In genomic region chr3:156787926-156788663, GRCh38 we compare ENCODE assay signal across 9 cellular contexts. TPM values are rescaled to one million over a fixed set of nuclear protein-coding genes. Genes with fewer than 3 reads are reported as not detected.
A peak's percentile ranks its signal among the peaks of the same experiment; 100 is the strongest.
DNase-seq lines count a peak whose midpoint lies in the region; ATAC-seq and TF ChIP-seq lines count a peak whose summit lies in the region.
"Had no signal": no experiment of that assay in that cellular context is flagged by ENCODE, and none has a peak within 500 bp of the region (broad histone marks: within the 10 kb centered on the region; RNA-seq: fewer than 3 reads in every experiment).

No MANE protein-coding gene starts in this region.

- no peaks in the 10 kb centered on the region for H3K9me3 ChIP-seq in BE2C
- no peaks in the 10 kb centered on the region for H3K9me3 ChIP-seq in mammary epithelial cell (replicated peaks; ENCODE audit: insufficient read depth, low read length)
- no peaks in the 10 kb centered on the region for H3K9me3 ChIP-seq in spleen

- H3K4me2 ChIP-seq in mammary epithelial cell (ENCODE audit: insufficient read depth, low read depth, low read length), result peak overlapping the region; percentile 64

- H3K4me3 ChIP-seq in BE2C (ENCODE audit: low read depth, low read length), result no peak overlapping the region
- H3K4me3 ChIP-seq in mammary epithelial cell (replicated peaks in 1 of 3; ENCODE audit: insufficient read depth in 1 of 3, low read depth in 2 of 3, low read length in 3 of 3), result no peak overlapping the region
- no peak overlapping the region for H3K4me3 ChIP-seq in spleen

- intact Hi-C loops in mammary epithelial cell (cut with micrococcal nuclease) (loop anchor here (1.0 to 2.0 kb wide), 2 partner anchors 24 to 59 kb away; no protein-coding TSS in a partner anchor), spleen (cut with DNase I; ENCODE audit: low total_unique reads) (no loop called here)

- TF ChIP-seq CTCF in BE2C (IDR thresholded peaks at IDR 0.05; ENCODE audit: low read depth, low read length) (no peak), mammary epithelial cell (conservative IDR thresholded peaks at IDR 0.05 in 1 of 2, IDR thresholded peaks at IDR 0.05 in 1 of 2; ENCODE audit: extremely low read depth in 1 of 2, insufficient read depth in 1 of 2, low read depth in 1 of 2, low read length in 2 of 2) (peak in 1 of 2 donors; percentile 6), spleen (IDR thresholded peaks at IDR 0.05 in 8 of 11, conservative IDR thresholded peaks at IDR 0.05 in 3 of 11) (no peak)

- peaks cover 12% of the 10 kb centered on the region for H3K4me1 Mint-ChIP-seq in stimulated activated memory B cell treated with anti-CD40 and anti-IgM and Interleukin-4, amounts not matched to agents 10 μg/mL and 1 μg/mL and 100 μg/mL, for 72 hours

- no peak overlapping the region for H3K27ac Mint-ChIP-seq in stimulated activated memory B cell treated with anti-CD40 and anti-IgM and Interleukin-4, amounts not matched to agents 10 μg/mL and 1 μg/mL and 100 μg/mL, for 72 hours

- H2AFZ ChIP-seq in mammary epithelial cell (ENCODE audit: low read depth, low read length), result no peak overlapping the region

- dilution Hi-C loops in mammary epithelial cell (cut with HindIII; ENCODE audit: low sequenced_read_pairs), result loop anchor here (10.0 kb wide), 1 partner anchor 337 kb away; no protein-coding TSS in a partner anchor

- H3K27ac ChIP-seq in mammary epithelial cell (ENCODE audit: insufficient read depth, low read depth, low read length), result peak overlapping the region; percentile 99
- H3K27ac ChIP-seq in spleen, result no peak overlapping the region
- H3K27ac ChIP-seq: HL-60 had no signal

- H3K27me3 ChIP-seq in BE2C, result no peaks in the 10 kb centered on the region
- no peaks in the 10 kb centered on the region for H3K27me3 ChIP-seq in mammary epithelial cell (ENCODE audit: insufficient read depth, low read length)
- no peaks in the 10 kb centered on the region for H3K27me3 ChIP-seq in spleen (replicated peaks in 1 of 7)

- no peak for TF ChIP-seq POLR2A in spleen (IDR thresholded peaks at IDR 0.05)

- CTCF ChIA-PET in mammary epithelial cell (lab: Charles Lee; ENCODE audit: low non-redundant PET), result interaction anchor here (0.6 kb wide), 1 partner anchor 746 kb away, joined by 3 read pairs; no protein-coding TSS in a partner anchor

- no peaks in the 10 kb centered on the region for H3K9me3 Mint-ChIP-seq in stimulated activated memory B cell treated with anti-CD40 and anti-IgM and Interleukin-4, amounts not matched to agents 10 μg/mL and 1 μg/mL and 100 μg/mL, for 72 hours

- BruUV-seq in mammary epithelial cell (replicated peaks; lab: Mats Ljungman, UMichigan), result TSS peak; percentile 85

- H3K36me3 Mint-ChIP-seq in stimulated activated memory B cell treated with anti-CD40 and anti-IgM and Interleukin-4, amounts not matched to agents 10 μg/mL and 1 μg/mL and 100 μg/mL, for 72 hours, result peaks cover 26% of the 10 kb centered on the region

- in situ Hi-C loops in mammary epithelial cell (cut with MboI; ENCODE audit: low sequenced_read_pairs in 2 of 2), result no loop called here

- peaks cover 7% of the 10 kb centered on the region for H3K79me2 ChIP-seq in mammary epithelial cell (ENCODE audit: insufficient read depth, low read length)

- no peak overlapping the region for H3K4me3 Mint-ChIP-seq in stimulated activated memory B cell treated with anti-CD40 and anti-IgM and Interleukin-4, amounts not matched to agents 10 μg/mL and 1 μg/mL and 100 μg/mL, for 72 hours

- 0% methylated on average over 1 of the region's 1 CpG for WGBS in mammary epithelial cell (ENCODE audit: low coverage, missing lambda C conversion rate)
- 79 to 88% (median 85%) methylated on average over 1 of the region's 1 CpG for WGBS in spleen, 5 donors

- H3K27me3 Mint-ChIP-seq in stimulated activated memory B cell treated with anti-CD40 and anti-IgM and Interleukin-4, amounts not matched to agents 10 μg/mL and 1 μg/mL and 100 μg/mL, for 72 hours, result no peaks in the 10 kb centered on the region

- no peaks in the 10 kb centered on the region for H4K20me1 ChIP-seq in mammary epithelial cell (ENCODE audit: insufficient read depth, low read length)

- H3K36me3 ChIP-seq in BE2C (no peaks in the 10 kb centered on the region), mammary epithelial cell (ENCODE audit: insufficient read depth, low read length) (no peaks in the 10 kb centered on the region), spleen (no peaks in the 10 kb centered on the region)

- H3K9ac ChIP-seq in mammary epithelial cell (ENCODE audit: insufficient read depth, low read length), result peak overlapping the region; percentile 86

- peak; percentile 9 for DNase-seq in BE2C
- peak; percentile 73 for DNase-seq in HS-27A (ENCODE audit: low read depth)
- peak; percentile 97 for DNase-seq in mammary epithelial cell
- no peak for DNase-seq in GM19238 (ENCODE audit: insufficient read length, low spot score)
- no peak for DNase-seq in cortex of kidney (lab: John Stamatoyannopoulos, UW)
- no peak for DNase-seq in spleen

- peak; percentile 82 for ATAC-seq in GM19463 (IDR thresholded peaks at IDR 0.05; ENCODE audit: unreplicated experiment)
- peak; percentile 57 for ATAC-seq in stimulated activated memory B cell treated with anti-CD40 and anti-IgM and Interleukin-4, amounts not matched to agents 10 μg/mL and 1 μg/mL and 100 μg/mL, for 72 hours

- H3K4me1 ChIP-seq in BE2C, result 0 out of 2 replicates have a peak, but pooled peaks cover 3% of the 10 kb centered on the region
- peaks cover 60% of the 10 kb centered on the region for H3K4me1 ChIP-seq in mammary epithelial cell (ENCODE audit: insufficient read depth, low read length)
- peaks cover 0 to 5% (median 0%) of the 10 kb centered on the region in 6 donors for H3K4me1 ChIP-seq in spleen

RNA-seq across cellular contexts. Expression of gene LEKR1, which starts 38.1 kb away (rescaled TPM):
- polyA plus RNA-seq in BE2C (2012; ENCODE audit: insufficient read depth, insufficient read length, low read depth), result 0.29 TPM
- total RNA-seq in mammary epithelial cell, result under 1 TPM; 0.83 to 0.87 TPM
- polyA plus RNA-seq in mammary epithelial cell, result 0.03 TPM
- polyA minus RNA-seq in mammary epithelial cell, result not detected
- total RNA-seq in spleen, result 1 to 10 TPM; 1.9 to 7.5 (median 3.0) TPM
- polyA plus RNA-seq in spleen, result under 1 TPM; 0.48 to 0.99 (median 0.96) TPM

Comparison
In these comparisons a context has a peak if more than half of its experiments do, and no peak if none do; other contexts are left out.
1. DNase-seq: peak in BE2C (single experiment), HS-27A (single experiment) and mammary epithelial cell (single experiment); none in GM19238 (single experiment), cortex of kidney (single experiment) and spleen (single experiment).